In the genomic region with DNA sequence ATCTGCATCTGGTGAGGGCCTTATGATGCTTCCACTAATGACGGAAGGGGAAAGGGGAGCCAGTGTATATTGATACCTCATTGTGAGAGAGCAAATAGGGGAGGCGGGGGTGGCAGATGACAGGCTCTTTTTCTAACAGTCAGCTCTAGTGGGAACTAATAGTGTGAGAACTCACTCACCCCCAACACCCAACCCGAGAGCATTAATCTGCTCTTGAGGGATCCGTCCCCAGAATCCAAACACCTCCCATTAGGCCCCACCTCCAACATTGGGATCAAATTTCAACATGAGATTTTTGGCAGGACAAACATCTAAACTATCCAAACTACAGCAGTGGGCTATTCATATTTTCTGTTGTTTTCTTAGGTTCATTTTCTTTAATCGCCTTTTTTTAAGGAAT, we compare ENCODE assay signal across 1 cellular context.
TF ChIP-seq lines count a peak whose summit lies in the region.

No MANE protein-coding gene starts in this region.

TF ChIP-seq in GM23338, 12 proteins besides CTCF, POLR2A, EP300 and RAD21 (continued from another document):
- TF ChIP-seq, protein P1, sequence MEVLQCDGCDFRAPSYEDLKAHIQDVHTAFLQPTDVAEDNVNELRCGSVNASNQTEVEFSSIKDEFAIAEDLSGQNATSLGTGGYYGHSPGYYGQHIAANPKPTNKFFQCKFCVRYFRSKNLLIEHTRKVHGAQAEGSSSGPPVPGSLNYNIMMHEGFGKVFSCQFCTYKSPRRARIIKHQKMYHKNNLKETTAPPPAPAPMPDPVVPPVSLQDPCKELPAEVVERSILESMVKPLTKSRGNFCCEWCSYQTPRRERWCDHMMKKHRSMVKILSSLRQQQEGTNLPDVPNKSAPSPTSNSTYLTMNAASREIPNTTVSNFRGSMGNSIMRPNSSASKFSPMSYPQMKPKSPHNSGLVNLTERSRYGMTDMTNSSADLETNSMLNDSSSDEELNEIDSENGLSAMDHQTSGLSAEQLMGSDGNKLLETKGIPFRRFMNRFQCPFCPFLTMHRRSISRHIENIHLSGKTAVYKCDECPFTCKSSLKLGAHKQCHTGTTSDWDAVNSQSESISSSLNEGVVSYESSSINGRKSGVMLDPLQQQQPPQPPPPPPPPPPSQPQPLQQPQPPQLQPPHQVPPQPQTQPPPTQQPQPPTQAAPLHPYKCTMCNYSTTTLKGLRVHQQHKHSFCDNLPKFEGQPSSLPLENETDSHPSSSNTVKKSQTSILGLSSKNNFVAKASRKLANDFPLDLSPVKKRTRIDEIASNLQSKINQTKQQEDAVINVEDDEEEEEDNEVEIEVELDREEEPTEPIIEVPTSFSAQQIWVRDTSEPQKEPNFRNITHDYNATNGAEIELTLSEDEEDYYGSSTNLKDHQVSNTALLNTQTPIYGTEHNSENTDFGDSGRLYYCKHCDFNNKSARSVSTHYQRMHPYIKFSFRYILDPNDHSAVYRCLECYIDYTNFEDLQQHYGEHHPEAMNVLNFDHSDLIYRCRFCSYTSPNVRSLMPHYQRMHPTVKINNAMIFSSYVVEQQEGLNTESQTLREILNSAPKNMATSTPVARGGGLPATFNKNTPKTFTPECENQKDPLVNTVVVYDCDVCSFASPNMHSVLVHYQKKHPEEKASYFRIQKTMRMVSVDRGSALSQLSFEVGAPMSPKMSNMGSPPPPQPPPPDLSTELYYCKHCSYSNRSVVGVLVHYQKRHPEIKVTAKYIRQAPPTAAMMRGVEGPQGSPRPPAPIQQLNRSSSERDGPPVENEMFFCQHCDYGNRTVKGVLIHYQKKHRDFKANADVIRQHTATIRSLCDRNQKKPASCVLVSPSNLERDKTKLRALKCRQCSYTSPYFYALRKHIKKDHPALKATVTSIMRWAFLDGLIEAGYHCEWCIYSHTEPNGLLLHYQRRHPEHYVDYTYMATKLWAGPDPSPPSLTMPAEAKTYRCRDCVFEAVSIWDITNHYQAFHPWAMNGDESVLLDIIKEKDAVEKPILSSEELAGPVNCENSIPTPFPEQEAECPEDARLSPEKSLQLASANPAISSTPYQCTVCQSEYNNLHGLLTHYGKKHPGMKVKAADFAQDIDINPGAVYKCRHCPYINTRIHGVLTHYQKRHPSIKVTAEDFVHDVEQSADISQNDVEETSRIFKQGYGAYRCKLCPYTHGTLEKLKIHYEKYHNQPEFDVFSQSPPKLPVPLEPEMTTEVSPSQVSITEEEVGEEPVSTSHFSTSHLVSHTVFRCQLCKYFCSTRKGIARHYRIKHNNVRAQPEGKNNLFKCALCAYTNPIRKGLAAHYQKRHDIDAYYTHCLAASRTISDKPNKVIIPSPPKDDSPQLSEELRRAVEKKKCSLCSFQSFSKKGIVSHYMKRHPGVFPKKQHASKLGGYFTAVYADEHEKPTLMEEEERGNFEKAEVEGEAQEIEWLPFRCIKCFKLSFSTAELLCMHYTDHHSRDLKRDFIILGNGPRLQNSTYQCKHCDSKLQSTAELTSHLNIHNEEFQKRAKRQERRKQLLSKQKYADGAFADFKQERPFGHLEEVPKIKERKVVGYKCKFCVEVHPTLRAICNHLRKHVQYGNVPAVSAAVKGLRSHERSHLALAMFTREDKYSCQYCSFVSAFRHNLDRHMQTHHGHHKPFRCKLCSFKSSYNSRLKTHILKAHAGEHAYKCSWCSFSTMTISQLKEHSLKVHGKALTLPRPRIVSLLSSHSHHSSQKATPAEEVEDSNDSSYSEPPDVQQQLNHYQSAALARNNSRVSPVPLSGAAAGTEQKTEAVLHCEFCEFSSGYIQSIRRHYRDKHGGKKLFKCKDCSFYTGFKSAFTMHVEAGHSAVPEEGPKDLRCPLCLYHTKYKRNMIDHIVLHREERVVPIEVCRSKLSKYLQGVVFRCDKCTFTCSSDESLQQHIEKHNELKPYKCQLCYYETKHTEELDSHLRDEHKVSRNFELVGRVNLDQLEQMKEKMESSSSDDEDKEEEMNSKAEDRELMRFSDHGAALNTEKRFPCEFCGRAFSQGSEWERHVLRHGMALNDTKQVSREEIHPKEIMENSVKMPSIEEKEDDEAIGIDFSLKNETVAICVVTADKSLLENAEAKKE (CRISPR knock-in tag; IDR thresholded peaks at IDR 0.05): no peak
- TF ChIP-seq JUNB (IDR thresholded peaks at IDR 0.05; ENCODE audit: unreplicated experiment): no peak
- TF ChIP-seq, protein P2, sequence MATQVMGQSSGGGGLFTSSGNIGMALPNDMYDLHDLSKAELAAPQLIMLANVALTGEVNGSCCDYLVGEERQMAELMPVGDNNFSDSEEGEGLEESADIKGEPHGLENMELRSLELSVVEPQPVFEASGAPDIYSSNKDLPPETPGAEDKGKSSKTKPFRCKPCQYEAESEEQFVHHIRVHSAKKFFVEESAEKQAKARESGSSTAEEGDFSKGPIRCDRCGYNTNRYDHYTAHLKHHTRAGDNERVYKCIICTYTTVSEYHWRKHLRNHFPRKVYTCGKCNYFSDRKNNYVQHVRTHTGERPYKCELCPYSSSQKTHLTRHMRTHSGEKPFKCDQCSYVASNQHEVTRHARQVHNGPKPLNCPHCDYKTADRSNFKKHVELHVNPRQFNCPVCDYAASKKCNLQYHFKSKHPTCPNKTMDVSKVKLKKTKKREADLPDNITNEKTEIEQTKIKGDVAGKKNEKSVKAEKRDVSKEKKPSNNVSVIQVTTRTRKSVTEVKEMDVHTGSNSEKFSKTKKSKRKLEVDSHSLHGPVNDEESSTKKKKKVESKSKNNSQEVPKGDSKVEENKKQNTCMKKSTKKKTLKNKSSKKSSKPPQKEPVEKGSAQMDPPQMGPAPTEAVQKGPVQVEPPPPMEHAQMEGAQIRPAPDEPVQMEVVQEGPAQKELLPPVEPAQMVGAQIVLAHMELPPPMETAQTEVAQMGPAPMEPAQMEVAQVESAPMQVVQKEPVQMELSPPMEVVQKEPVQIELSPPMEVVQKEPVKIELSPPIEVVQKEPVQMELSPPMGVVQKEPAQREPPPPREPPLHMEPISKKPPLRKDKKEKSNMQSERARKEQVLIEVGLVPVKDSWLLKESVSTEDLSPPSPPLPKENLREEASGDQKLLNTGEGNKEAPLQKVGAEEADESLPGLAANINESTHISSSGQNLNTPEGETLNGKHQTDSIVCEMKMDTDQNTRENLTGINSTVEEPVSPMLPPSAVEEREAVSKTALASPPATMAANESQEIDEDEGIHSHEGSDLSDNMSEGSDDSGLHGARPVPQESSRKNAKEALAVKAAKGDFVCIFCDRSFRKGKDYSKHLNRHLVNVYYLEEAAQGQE (IDR thresholded peaks at IDR 0.05; ENCODE audit: unreplicated experiment): no peak
